Comparison of ENCODE assay signal across 11 cellular contexts in the genomic region with DNA sequence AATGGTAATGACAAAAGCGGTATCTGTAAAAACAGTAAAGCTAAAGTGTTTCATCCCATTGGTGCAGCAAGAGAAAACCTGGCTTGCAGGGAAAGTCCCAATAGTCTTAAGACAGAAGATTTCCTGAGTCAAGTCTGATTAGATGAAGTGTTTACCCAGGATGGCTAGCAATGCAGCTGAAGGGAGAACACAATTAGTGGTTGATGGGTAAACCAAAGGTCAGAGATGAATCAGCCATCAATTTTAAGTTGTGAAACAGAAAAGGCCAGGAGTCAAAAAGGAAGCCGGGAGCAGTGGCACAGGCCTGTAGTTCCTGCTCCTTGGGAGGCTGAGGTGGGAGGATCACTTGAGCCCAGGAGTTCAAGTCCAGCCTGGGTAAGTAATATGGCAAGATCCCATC. TPM values are rescaled to one million over a fixed set of nuclear protein-coding genes. Genes with fewer than 3 reads are reported as not detected.
DNase-seq lines count a peak whose midpoint lies in the region; ATAC-seq, FAIRE-seq and TF ChIP-seq lines count a peak whose summit lies in the region.
"Had no signal": no experiment of that assay in that cellular context is flagged by ENCODE, and none has a peak within 500 bp of the region (broad histone marks: within the 10 kb centered on the region; RNA-seq: fewer than 3 reads in every experiment).

No MANE protein-coding gene starts in this region.

- H3K79me2 ChIP-seq in astrocyte (ENCODE audit: insufficient read depth, low read length): peaks cover 8% of the 10 kb centered on the region

- peaks cover 35% of the 10 kb centered on the region for H4K20me1 ChIP-seq in astrocyte (ENCODE audit: insufficient read depth, low read length)

- no peaks in the 10 kb centered on the region for H3K9me3 Mint-ChIP-seq in astrocyte (ENCODE audit: unreplicated experiment)

- H2AFZ ChIP-seq in astrocyte (ENCODE audit: low read depth, low read length): no peak overlapping the region

- FAIRE-seq in astrocyte (lab: Jason Lieb, UNC): no peak

- H3K36me3 ChIP-seq in astrocyte (ENCODE audit: insufficient read depth, low read length): peaks cover 54% of the 10 kb centered on the region

- no peaks in the 10 kb centered on the region for H3K27me3 ChIP-seq in astrocyte (ENCODE audit: insufficient read depth, low read length)

- H3K4me3 ChIP-seq in astrocyte (ENCODE audit: insufficient read depth, low read depth, low read length): no peak overlapping the region
- H3K4me3 ChIP-seq: lung had no signal

- peaks cover 17% of the 10 kb centered on the region for H3K4me1 Mint-ChIP-seq in astrocyte (ENCODE audit: low read depth, unreplicated experiment)

- peaks cover 53% of the 10 kb centered on the region for H3K36me3 Mint-ChIP-seq in astrocyte (ENCODE audit: low read depth, unreplicated experiment)

- H3K9ac ChIP-seq in astrocyte (ENCODE audit: low read length): no peak overlapping the region

- H3K4me2 ChIP-seq in astrocyte (ENCODE audit: low read length): no peak overlapping the region

- H3K27ac Mint-ChIP-seq in astrocyte (ENCODE audit: unreplicated experiment): peak overlapping the region; percentile 5

- DNase-seq in COLO829 (ENCODE audit: low spot score) (peak; percentile 22), astrocyte (ENCODE audit: low read depth) (peak; percentile 80), left colon (no peak), NCI-H1436 treated with DMSO at 0.1 percent for 48 hours (lab: John Stamatoyannopoulos, UW) (no peak), NCI-H146 (lab: John Stamatoyannopoulos, UW) (no peak)
- no peak for DNase-seq in stimulated activated CD4-positive, alpha-beta T cell treated with anti-CD3 and anti-CD28 coated beads, Interleukin-4, amount 100 ng/mL, for 24 hours
- DNase-seq: effector memory CD4-positive, alpha-beta T cell; NCI-H69 had no signal

- no peak for TF ChIP-seq CTCF in astrocyte (IDR thresholded peaks at IDR 0.05; ENCODE audit: insufficient read depth, low read depth, low read length)

- H3K4me1 ChIP-seq in astrocyte (ENCODE audit: insufficient read depth, low read length): no peaks in the 10 kb centered on the region

- H3K27me3 Mint-ChIP-seq in astrocyte (ENCODE audit: low read depth, unreplicated experiment): no peaks in the 10 kb centered on the region

- H3K4me3 Mint-ChIP-seq in astrocyte (ENCODE audit: unreplicated experiment): no peak overlapping the region

- intact Hi-C loops in left colon (cut with DNase I, micrococcal nuclease): no loop called here

- ATAC-seq in HG02852 (IDR thresholded peaks at IDR 0.05; ENCODE audit: unreplicated experiment) (peak; percentile 52), left colon (peak; percentile 63), HG02678 (IDR thresholded peaks at IDR 0.05; ENCODE audit: unreplicated experiment) (no peak)

- peak overlapping the region; percentile 20 for H3K27ac ChIP-seq in astrocyte (ENCODE audit: low read depth, low read length)

- H3K9me3 ChIP-seq in astrocyte (ENCODE audit: insufficient read depth, low read depth, low read length): no peaks in the 10 kb centered on the region

RNA-seq across cellular contexts. Expression of a gene that starts 52.6 kb away (rescaled TPM):
- total RNA-seq in astrocyte (229 and 235 TPM in 2 replicates), left colon (100 to 1,000 TPM; 111 to 121 TPM)

Comparison
In these comparisons a context has a peak if more than half of its experiments do, and no peak if none do; other contexts are left out.
1. DNase-seq: peak in COLO829 (single experiment) and astrocyte (single experiment); none in left colon (0 of 2), stimulated activated CD4-positive, alpha-beta T cell treated with anti-CD3 and anti-CD28 coated beads, Interleukin-4, amount 100 ng/mL, for 24 hours (single experiment), NCI-H1436 treated with DMSO at 0.1 percent for 48 hours (single experiment) and NCI-H146 (single experiment).